Comparison of ENCODE assay signal across 8 cellular contexts in the genomic region with DNA sequence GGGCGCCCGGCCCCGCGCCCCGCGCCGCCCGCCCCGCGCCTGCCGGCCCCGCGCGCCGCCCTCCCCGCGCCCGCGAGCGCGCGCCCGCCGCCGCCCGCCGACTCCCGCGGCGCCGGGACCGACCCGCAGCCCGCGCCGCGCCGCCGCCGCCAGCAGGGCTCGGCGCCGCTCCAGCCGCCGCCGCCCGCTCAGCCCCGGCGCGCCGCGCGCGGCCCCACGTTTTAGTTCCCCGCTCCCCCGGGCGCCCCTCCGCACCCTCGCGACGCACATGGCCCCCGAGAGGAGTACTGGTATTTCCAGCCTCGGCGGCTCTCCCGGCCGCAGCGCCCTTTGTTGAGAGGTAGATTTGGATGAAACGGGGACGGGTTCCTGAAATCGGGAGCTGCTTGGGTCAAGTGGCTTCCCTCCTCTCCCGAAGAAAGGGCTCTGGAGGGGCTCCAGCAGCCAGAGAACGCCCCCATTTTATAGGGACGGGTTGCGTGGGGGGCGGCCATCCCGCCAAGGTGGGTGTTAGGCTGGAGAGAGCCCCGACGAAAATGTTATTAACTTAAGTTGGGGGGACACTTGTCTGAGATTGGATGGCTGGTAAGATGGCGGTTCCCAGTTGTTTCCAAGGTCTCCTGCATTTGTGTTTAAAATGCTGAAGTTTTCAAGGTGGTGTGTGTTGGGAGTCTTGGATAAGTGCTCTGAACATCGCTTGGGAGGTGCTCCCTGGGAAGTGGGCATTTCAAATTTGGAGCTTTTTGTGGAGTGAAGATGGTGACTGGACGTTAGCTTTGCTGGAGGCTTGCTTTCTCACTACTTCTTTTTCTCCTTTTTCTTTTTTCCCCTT. TPM values are rescaled to one million over a fixed set of nuclear protein-coding genes. Genes with fewer than 3 reads are reported as not detected.
A peak's percentile ranks its signal among the peaks of the same experiment; 100 is the strongest.
DNase-seq lines count a peak whose midpoint lies in the region; ATAC-seq and TF ChIP-seq lines count a peak whose summit lies in the region.

No MANE protein-coding gene starts in this region.

- peak overlapping the region; percentile 61 to 79 for H3K9ac ChIP-seq in colonic mucosa (ENCODE audit: low read depth in 2 of 2, low read length in 2 of 2)

- H3K9me3 ChIP-seq in RWPE2 (ENCODE audit: severe bottlenecking) (no peaks in the 10 kb centered on the region), colonic mucosa (no peaks in the 10 kb centered on the region)

- H3K27me3 ChIP-seq in RWPE2 (ENCODE audit: insufficient read depth, poor library complexity, severe bottlenecking) (peaks cover 33% of the 10 kb centered on the region), colonic mucosa (peaks cover 10% of the 10 kb centered on the region)

- peak; percentile 68 for DNase-seq in DMS53 (lab: John Stamatoyannopoulos, UW)
- no peak for DNase-seq in DMS53 treated with DMSO at 0.1 percent for 48 hours (lab: John Stamatoyannopoulos, UW; ENCODE audit: unreplicated experiment)
- DNase-seq in RWPE2 (ENCODE audit: low spot score), result no peak
- peak; percentile 34 for DNase-seq in colonic mucosa
- peak; percentile 43 for DNase-seq in medulla oblongata (ENCODE audit: extremely low spot score)
- DNase-seq in superior temporal gyrus (ENCODE audit: extremely low spot score), result peak; percentile 29
- DNase-seq in inferior parietal cortex (ENCODE audit: extremely low spot score), result no peak
- no peak for DNase-seq in AML-193 (lab: John Stamatoyannopoulos, UW)

- no peak for ATAC-seq in RWPE2 (ENCODE audit: low read depth)

- intact Hi-C loops in colonic mucosa (cut with DNase I), result loop anchor here (10.0 kb wide), 1 partner anchor 797 kb away; the partner anchor contains the start of gene SKIDA1

- no peak for TF ChIP-seq CTCF in RWPE2 (IDR thresholded peaks at IDR 0.05; ENCODE audit: poor library complexity, severe bottlenecking)
- TF ChIP-seq CTCF in colonic mucosa (IDR thresholded peaks at IDR 0.05), result no peak

- peak overlapping the region; percentile 93 for H3K4me3 ChIP-seq in RWPE2 (ENCODE audit: severe bottlenecking)
- peak overlapping the region; percentile 48 for H3K4me3 ChIP-seq in colonic mucosa

- no peak overlapping the region for H3K27ac ChIP-seq in RWPE2 (ENCODE audit: poor library complexity, severe bottlenecking)
- H3K27ac ChIP-seq in colonic mucosa, result no peak overlapping the region

- H3K36me3 ChIP-seq in RWPE2 (ENCODE audit: low read depth) (peaks cover 9% of the 10 kb centered on the region), colonic mucosa (no peaks in the 10 kb centered on the region)

- H3K4me1 ChIP-seq in RWPE2 (ENCODE audit: insufficient read depth, poor library complexity, severe bottlenecking) (peaks cover 23% of the 10 kb centered on the region), colonic mucosa (no peaks in the 10 kb centered on the region)

RNA-seq across cellular contexts. Expression of gene BMI1, which starts 1.1 kb away (rescaled TPM):
- total RNA-seq in colonic mucosa, result 10 to 100 TPM; 23.5 to 28.6 TPM

RNA-seq across cellular contexts. Expression of gene COMMD3, which starts 5.9 kb away (rescaled TPM):
- 10 to 100 TPM; 41.3 to 45.7 TPM for total RNA-seq in colonic mucosa

RNA-seq across cellular contexts. Expression of gene SPAG6, which starts 23.2 kb away (rescaled TPM):
- total RNA-seq in colonic mucosa, result not detected

Comparison
In these comparisons a context has a peak if more than half of its experiments do, and no peak if none do; other contexts are left out.
1. DNase-seq: peak in DMS53 (single experiment), colonic mucosa (single experiment), medulla oblongata (single experiment) and superior temporal gyrus (single experiment); none in DMS53 treated with DMSO at 0.1 percent for 48 hours (single experiment), RWPE2 (single experiment), inferior parietal cortex (single experiment) and AML-193 (0 of 2).